9 cellular contexts compared by ENCODE assay signal in genomic region chr12:75635606-75636444, GRCh38.
A peak's percentile ranks its signal among the peaks of the same experiment; 100 is the strongest.
DNase-seq lines count a peak whose midpoint lies in the region; ATAC-seq, FAIRE-seq and TF ChIP-seq lines count a peak whose summit lies in the region.
"Had no signal": no experiment of that assay in that cellular context is flagged by ENCODE, and none has a peak within 500 bp of the region (broad histone marks: within the 10 kb centered on the region; RNA-seq: fewer than 3 reads in every experiment).

No MANE protein-coding gene starts in this region.

- DNase-seq in GM10266 (ENCODE audit: extremely low spot score) (peak; percentile 8), kidney epithelial cell (ENCODE audit: low read depth) (peak; percentile 89), NCI-H2196 (lab: John Stamatoyannopoulos, UW; ENCODE audit: unreplicated experiment) (no peak), activated gamma-delta T cell treated with Interleukin-2 at 50 U/mL for 16 hours (no peak), kidney (no peak)
- DNase-seq in T-helper 2 cell treated with Interferon-gamma antibody and Interleukin-4, amounts not matched to agents 5 μg/mL and 100 μg/mL, for 36 hours (ENCODE audit: low spot score), result peak; percentile 60
- no peak for DNase-seq in activated CD4-positive, alpha-beta T cell treated with anti-CD3 and anti-CD28 coated beads, Interleukin-2, amount 50 U/mL, for 4 hours

- H3K27me3 Mint-ChIP-seq in T-helper 2 cell treated with Interferon-gamma antibody and Interleukin-4, amounts not matched to agents 5 μg/mL and 100 μg/mL, for 36 hours (ENCODE audit: low read depth), result peaks cover 17% of the 10 kb centered on the region
- H3K27me3 Mint-ChIP-seq: central memory CD8-positive, alpha-beta T cell had no signal

- TF ChIP-seq CTCF in GM10266 (IDR thresholded peaks at IDR 0.05; ENCODE audit: control insufficient read depth, insufficient read depth, low read depth, missing control alignments), result no peak
- no peak for TF ChIP-seq CTCF in kidney epithelial cell (IDR thresholded peaks at IDR 0.05; ENCODE audit: insufficient read depth, low read length, poor library complexity, severe bottlenecking)
- TF ChIP-seq CTCF in kidney (IDR thresholded peaks at IDR 0.05; ENCODE audit: borderline replicate concordance, extremely low read depth, insufficient read depth), result no peak

- peak; percentile 79 for ATAC-seq in HG02588 (IDR thresholded peaks at IDR 0.05; ENCODE audit: unreplicated experiment)

- H3K4me3 ChIP-seq in kidney epithelial cell (ENCODE audit: low read depth, low read length) (no peak overlapping the region), kidney (ENCODE audit: low read length in 2 of 2) (no peak overlapping the region)

- H3K27me3 ChIP-seq in kidney epithelial cell (ENCODE audit: control insufficient read depth, insufficient read depth, low read length), result no peaks in the 10 kb centered on the region

- H3K27ac ChIP-seq in kidney (ENCODE audit: low read depth in 2 of 2, low read length in 2 of 2), result no peak overlapping the region

- H3K4me1 ChIP-seq in kidney (ENCODE audit: control insufficient read depth in 1 of 2, insufficient read depth in 1 of 2, low read depth in 1 of 2, low read length in 2 of 2), result no peaks in the 10 kb centered on the region

- H3K36me3 Mint-ChIP-seq in T-helper 2 cell treated with Interferon-gamma antibody and Interleukin-4, amounts not matched to agents 5 μg/mL and 100 μg/mL, for 36 hours (ENCODE audit: low read depth), result no peaks in the 10 kb centered on the region

- no peaks in the 10 kb centered on the region for H3K9me3 Mint-ChIP-seq in T-helper 2 cell treated with Interferon-gamma antibody and Interleukin-4, amounts not matched to agents 5 μg/mL and 100 μg/mL, for 36 hours
- H3K9me3 Mint-ChIP-seq: central memory CD8-positive, alpha-beta T cell had no signal

- H3K4me3 Mint-ChIP-seq in T-helper 2 cell treated with Interferon-gamma antibody and Interleukin-4, amounts not matched to agents 5 μg/mL and 100 μg/mL, for 36 hours, result peak overlapping the region; percentile 10
- H3K4me3 Mint-ChIP-seq: central memory CD8-positive, alpha-beta T cell had no signal

- no peak for FAIRE-seq in kidney (lab: Jason Lieb, UNC)

- H3K9ac ChIP-seq in kidney (ENCODE audit: low read length in 2 of 2), result no peak overlapping the region

- H3K27ac Mint-ChIP-seq in T-helper 2 cell treated with Interferon-gamma antibody and Interleukin-4, amounts not matched to agents 5 μg/mL and 100 μg/mL, for 36 hours, result no peak overlapping the region

- intact Hi-C loops in kidney (cut with DNase I), result no loop called here

- no peaks in the 10 kb centered on the region for H3K9me3 ChIP-seq in kidney (ENCODE audit: control insufficient read depth in 1 of 2, low read length in 2 of 2)

- H3K36me3 ChIP-seq in kidney epithelial cell (ENCODE audit: control insufficient read depth, insufficient read depth, low read length) (no peaks in the 10 kb centered on the region), kidney (ENCODE audit: control insufficient read depth in 1 of 2, insufficient read depth in 2 of 2, low read length in 2 of 2) (no peaks in the 10 kb centered on the region)

- H3K4me1 Mint-ChIP-seq in T-helper 2 cell treated with Interferon-gamma antibody and Interleukin-4, amounts not matched to agents 5 μg/mL and 100 μg/mL, for 36 hours (ENCODE audit: low read depth), result peaks cover 25% of the 10 kb centered on the region

Comparison
In these comparisons a context has a peak if more than half of its experiments do, and no peak if none do; other contexts are left out.
1. DNase-seq: peak in GM10266 (single experiment), T-helper 2 cell treated with Interferon-gamma antibody and Interleukin-4, amounts not matched to agents 5 μg/mL and 100 μg/mL, for 36 hours (single experiment) and kidney epithelial cell (single experiment); none in NCI-H2196 (single experiment), activated gamma-delta T cell treated with Interleukin-2 at 50 U/mL for 16 hours (single experiment), kidney (single experiment) and activated CD4-positive, alpha-beta T cell treated with anti-CD3 and anti-CD28 coated beads, Interleukin-2, amount 50 U/mL, for 4 hours (0 of 2).